2 cellular contexts compared by ENCODE assay signal in the genomic region with DNA sequence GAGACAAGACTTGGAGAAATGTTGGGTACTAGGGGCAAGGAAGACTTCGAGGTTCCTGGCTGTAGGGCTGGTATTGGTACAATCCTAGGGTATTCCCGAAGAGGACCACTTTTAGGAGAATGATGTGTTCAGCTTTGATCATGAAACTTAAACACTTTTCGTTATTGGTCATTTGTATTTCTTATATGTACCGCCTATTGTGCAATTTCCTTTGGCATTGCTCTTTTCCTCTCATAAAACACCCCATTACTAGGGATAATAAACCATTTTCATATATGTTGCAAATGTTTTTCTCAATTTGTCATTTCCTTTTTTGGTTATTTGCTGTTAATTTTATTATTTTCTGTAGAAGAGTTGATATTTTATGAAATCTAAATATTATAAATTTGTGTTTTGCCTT.
TF ChIP-seq lines count a peak whose summit lies in the region.

No MANE protein-coding gene starts in this region.

TF ChIP-seq in HepG2, 621 proteins besides CTCF, POLR2A, EP300 and RAD21:
- TF ChIP-seq CEBPB (IDR thresholded peaks at IDR 0.05; ENCODE audit: borderline replicate concordance, low read depth, low read length) (peak; percentile 69), AHR (CRISPR knock-in tag; IDR thresholded peaks at IDR 0.05) (no peak), KDM2A (CRISPR knock-in tag; IDR thresholded peaks at IDR 0.05; ENCODE audit: borderline replicate concordance, low read depth) (no peak)

TF ChIP-seq in K562, 482 proteins besides CTCF, POLR2A, EP300 and RAD21:
- TF ChIP-seq SP2 (IDR thresholded peaks at IDR 0.05; ENCODE audit: extremely low read depth, low read depth, low read length, poor library complexity, severe bottlenecking): no peak
- TF ChIP-seq CEBPB (tag; IDR thresholded peaks at IDR 0.05): peak; percentile 39
- TF ChIP-seq CEBPG (CRISPR knock-in tag; IDR thresholded peaks at IDR 0.05): no peak
- TF ChIP-seq CEBPG (tag; conservative IDR thresholded peaks at IDR 0.05 in 1 of 2, IDR thresholded peaks at IDR 0.05 in 1 of 2): peak in 1 of 2 experiments; percentile 30; a peak in 2 of 4 replicates
